ENCODE assay signal across 8 cellular contexts in genomic region chr21:33924079-33924765, GRCh38. TPM values are rescaled to one million over a fixed set of nuclear protein-coding genes. Genes with fewer than 3 reads are reported as not detected.
DNase-seq lines count a peak whose midpoint lies in the region; ATAC-seq and TF ChIP-seq lines count a peak whose summit lies in the region.

No MANE protein-coding gene starts in this region.

- H3K4me1 ChIP-seq in Caco-2 = peaks cover 22% of the 10 kb centered on the region
- H3K4me1 ChIP-seq in osteoblast (ENCODE audit: insufficient read depth, low read length) = peaks cover 5% of the 10 kb centered on the region
- H3K4me1 ChIP-seq in thoracic aorta (ENCODE audit: control insufficient read depth in 1 of 2, low read depth in 2 of 2) = peaks cover 2 to 8% of the 10 kb centered on the region in 2 donors

- DNase-seq in Caco-2 = peak; percentile 87 to 89
- DNase-seq in M059J (ENCODE audit: low read depth) = peak; percentile 84
- DNase-seq in RWPE1 (ENCODE audit: low spot score) = peak; percentile 80
- peak; percentile 77 for DNase-seq in activated T-helper 2 cell treated with anti-CD3 and anti-CD28 coated beads, Interferon-gamma antibody, Interleukin-2, Interleukin-4, amounts not matched to agents 10 μg/mL and 5 μg/mL and 100 μg/mL, durations not matched to agents 14 hours and 24 hours and 36 hours (ENCODE audit: low spot score)
- peak; percentile 69 for DNase-seq in foreskin melanocyte
- DNase-seq in osteoblast (ENCODE audit: insufficient read length, low spot score, missing footprints) = peak; percentile 85
- DNase-seq in thoracic aorta (ENCODE audit: low spot score) = peak; percentile 47

- H3K36me3 ChIP-seq in Caco-2 (ENCODE audit: control insufficient read depth, insufficient read depth, low read length) = no peaks in the 10 kb centered on the region
- H3K36me3 ChIP-seq in osteoblast (ENCODE audit: insufficient read depth, low read length) = no peaks in the 10 kb centered on the region
- H3K36me3 ChIP-seq in thoracic aorta = no peaks in the 10 kb centered on the region

- peak; percentile 79 to 81 for TF ChIP-seq CTCF in Caco-2 (IDR thresholded peaks at IDR 0.05; ENCODE audit: insufficient read depth in 1 of 2, low read depth in 1 of 2, low read length in 1 of 2, severe bottlenecking in 1 of 2, unreplicated experiment in 1 of 2)
- TF ChIP-seq CTCF in RWPE1 (conservative IDR thresholded peaks at IDR 0.05; ENCODE audit: low read depth) = peak; percentile 90
- TF ChIP-seq CTCF in osteoblast (IDR thresholded peaks at IDR 0.05; ENCODE audit: extremely low read depth, low read depth, low read length) = peak; percentile 91
- TF ChIP-seq CTCF in thoracic aorta (IDR thresholded peaks at IDR 0.05) = peak; percentile 89

- no peaks in the 10 kb centered on the region for H4K20me1 ChIP-seq in osteoblast (ENCODE audit: insufficient read depth, low read length)

- H3K9me3 ChIP-seq in Caco-2 = no peaks in the 10 kb centered on the region
- no peaks in the 10 kb centered on the region for H3K9me3 ChIP-seq in osteoblast (ENCODE audit: low read depth, low read length)
- H3K9me3 ChIP-seq in thoracic aorta = no peaks in the 10 kb centered on the region

- intact Hi-C loops in Caco-2 (cut with micrococcal nuclease; ENCODE audit: unreplicated experiment) = loop anchor here (2.0 kb wide), 4 partner anchors 43 to 319 kb away; no protein-coding TSS in a partner anchor
- intact Hi-C loops in activated T-helper 2 cell treated with anti-CD3 and anti-CD28 coated beads, Interferon-gamma antibody, Interleukin-2, Interleukin-4, amounts not matched to agents 10 μg/mL and 5 μg/mL and 100 μg/mL, durations not matched to agents 14 hours and 24 hours and 36 hours (cut with micrococcal nuclease) = loop anchor here (2.0 to 5.0 kb wide), 5 partner anchors 51 to 425 kb away; no protein-coding TSS in a partner anchor

- POLR2A ChIA-PET in Caco-2 (lab: Charles Lee) = interaction anchor here (0.5 kb wide), 1 partner anchor 277 kb away, joined by 3 read pairs; no protein-coding TSS in a partner anchor
- POLR2A ChIA-PET in RWPE1 (lab: Yijun Ruan, JAX; ENCODE audit: low non-redundant PET) = no interaction called here

- ATAC-seq in GM21528 (IDR thresholded peaks at IDR 0.05; ENCODE audit: low FRiP score, unreplicated experiment) = peak; percentile 74
- ATAC-seq in thoracic aorta (ENCODE audit: insufficient number of reproducible peaks, low FRiP score, low read depth) = peak; percentile 91

- peak overlapping the region; percentile 2 for H3K27ac Mint-ChIP-seq in Caco-2 (ENCODE audit: unreplicated experiment)
- no peak overlapping the region for H3K27ac Mint-ChIP-seq in activated T-helper 2 cell treated with anti-CD3 and anti-CD28 coated beads, Interferon-gamma antibody, Interleukin-2, Interleukin-4, amounts not matched to agents 10 μg/mL and 5 μg/mL and 100 μg/mL, durations not matched to agents 14 hours and 24 hours and 36 hours

- H3K36me3 Mint-ChIP-seq in Caco-2 (ENCODE audit: insufficient read depth, unreplicated experiment) = no peaks in the 10 kb centered on the region
- H3K36me3 Mint-ChIP-seq in activated T-helper 2 cell treated with anti-CD3 and anti-CD28 coated beads, Interferon-gamma antibody, Interleukin-2, Interleukin-4, amounts not matched to agents 10 μg/mL and 5 μg/mL and 100 μg/mL, durations not matched to agents 14 hours and 24 hours and 36 hours (ENCODE audit: low read depth) = no peaks in the 10 kb centered on the region

- H3K4me1 Mint-ChIP-seq in Caco-2 (ENCODE audit: low read depth, unreplicated experiment) = peaks cover 8% of the 10 kb centered on the region
- H3K4me1 Mint-ChIP-seq in activated T-helper 2 cell treated with anti-CD3 and anti-CD28 coated beads, Interferon-gamma antibody, Interleukin-2, Interleukin-4, amounts not matched to agents 10 μg/mL and 5 μg/mL and 100 μg/mL, durations not matched to agents 14 hours and 24 hours and 36 hours (ENCODE audit: low read depth) = peaks cover 14% of the 10 kb centered on the region

- CTCF ChIA-PET in Caco-2 (lab: Charles Lee) = interaction anchor here (0.6 to 2.2 kb wide), 18 partner anchors 23 to 443 kb away, joined by 3 to 31 read pairs (median 6); partner anchors contain the start of genes MRPS6 and SLC5A3
- CTCF ChIA-PET in RWPE1 (lab: Yijun Ruan, JAX) = interaction anchor here (0.6 to 2.7 kb wide), 47 partner anchors 9 to 1352 kb away, joined by 3 to 56 read pairs (median 4); partner anchors contain the start of genes ATP5PO, MRPS6 and SLC5A3

- no peak overlapping the region for H3K4me3 Mint-ChIP-seq in Caco-2 (ENCODE audit: unreplicated experiment)
- no peak overlapping the region for H3K4me3 Mint-ChIP-seq in activated T-helper 2 cell treated with anti-CD3 and anti-CD28 coated beads, Interferon-gamma antibody, Interleukin-2, Interleukin-4, amounts not matched to agents 10 μg/mL and 5 μg/mL and 100 μg/mL, durations not matched to agents 14 hours and 24 hours and 36 hours (ENCODE audit: low read depth)

- no TSS peak for BruUV-seq in Caco-2 (replicated peaks; lab: Mats Ljungman, UMichigan)

- H2AFZ ChIP-seq in osteoblast (ENCODE audit: low read length) = peak overlapping the region; percentile 82

- no peaks in the 10 kb centered on the region for H3K79me2 ChIP-seq in osteoblast (ENCODE audit: insufficient read depth, low read length)

- H3K9me3 Mint-ChIP-seq in Caco-2 (ENCODE audit: unreplicated experiment) = no peaks in the 10 kb centered on the region
- no peaks in the 10 kb centered on the region for H3K9me3 Mint-ChIP-seq in activated T-helper 2 cell treated with anti-CD3 and anti-CD28 coated beads, Interferon-gamma antibody, Interleukin-2, Interleukin-4, amounts not matched to agents 10 μg/mL and 5 μg/mL and 100 μg/mL, durations not matched to agents 14 hours and 24 hours and 36 hours

- H3K4me2 ChIP-seq in osteoblast (ENCODE audit: insufficient read depth, low read length) = peak overlapping the region; percentile 76

- H3K27me3 ChIP-seq in Caco-2 (replicated peaks; ENCODE audit: control insufficient read depth, insufficient read depth, low read length) = no peaks in the 10 kb centered on the region
- peaks cover 2% of the 10 kb centered on the region for H3K27me3 ChIP-seq in osteoblast (ENCODE audit: insufficient read depth, low read length)
- H3K27me3 ChIP-seq in thoracic aorta (replicated peaks; ENCODE audit: insufficient read depth) = no peaks in the 10 kb centered on the region

- H3K27me3 Mint-ChIP-seq in Caco-2 (ENCODE audit: insufficient read depth, unreplicated experiment) = no peaks in the 10 kb centered on the region
- H3K27me3 Mint-ChIP-seq in activated T-helper 2 cell treated with anti-CD3 and anti-CD28 coated beads, Interferon-gamma antibody, Interleukin-2, Interleukin-4, amounts not matched to agents 10 μg/mL and 5 μg/mL and 100 μg/mL, durations not matched to agents 14 hours and 24 hours and 36 hours (ENCODE audit: low read depth) = no peaks in the 10 kb centered on the region

- H3K27ac ChIP-seq in RWPE1 = no peak overlapping the region
- no peak overlapping the region for H3K27ac ChIP-seq in osteoblast (ENCODE audit: low read depth, low read length)
- H3K27ac ChIP-seq in thoracic aorta = peak overlapping the region; percentile 4 to 32

- H3K4me3 ChIP-seq in Caco-2 (ENCODE audit: low read depth, low read length) = no peak overlapping the region
- H3K4me3 ChIP-seq in osteoblast (ENCODE audit: insufficient read depth, low read length) = no peak overlapping the region
- H3K4me3 ChIP-seq in thoracic aorta = peak overlapping the region; percentile 53

RNA-seq across cellular contexts. Expression of gene ATP5PO, which starts 8.6 kb away (rescaled TPM):
- 232 and 247 TPM in 2 replicates for total RNA-seq in Caco-2 (2022)
- 302 and 597 TPM in 2 replicates for total RNA-seq in M059J (2014; rRNA removed; shearing (Covaris generic))
- total RNA-seq in activated T-helper 2 cell treated with anti-CD3 and anti-CD28 coated beads, Interferon-gamma antibody, Interleukin-2, Interleukin-4, amounts not matched to agents 10 μg/mL and 5 μg/mL and 100 μg/mL, durations not matched to agents 14 hours and 24 hours and 36 hours = 185 and 186 TPM in 2 replicates
- total RNA-seq in osteoblast = 115 and 128 TPM in 2 replicates
- 100 to 1,000 TPM in 1 of 2 donors, 10 to 100 TPM in 1; 97.0 to 130 TPM for total RNA-seq in thoracic aorta

Comparison
In these comparisons a context has a peak if more than half of its experiments do, and no peak if none do; other contexts are left out.
1. H3K27ac ChIP-seq: peak in thoracic aorta (2 of 2); none in RWPE1 (single experiment) and osteoblast (single experiment).
2. Peak in every context shown above with its lines, with median percentiles within 50 percentile points of each other: DNase-seq and CTCF ChIP-seq.